In genomic region chr5:58239075-58239474, GRCh38 we compare ENCODE assay signal across 19 cellular contexts.
DNase-seq lines count a peak whose midpoint lies in the region; ATAC-seq and TF ChIP-seq lines count a peak whose summit lies in the region.
"Had no signal": no experiment of that assay in that cellular context is flagged by ENCODE, and none has a peak within 500 bp of the region (broad histone marks: within the 10 kb centered on the region; RNA-seq: fewer than 3 reads in every experiment).

No MANE protein-coding gene starts in this region.

- no peak for TF ChIP-seq POLR2A in prostate gland (IDR thresholded peaks at IDR 0.05)

- no peak overlapping the region for H3K4me3 ChIP-seq in prostate gland
- H3K4me3 ChIP-seq: lung had no signal

- DNase-seq in left ventricle myocardium superior (no peak), prostate gland (ENCODE audit: low spot score) (no peak), NCI-H510A treated with DMSO at 0.1 percent for 48 hours (lab: John Stamatoyannopoulos, UW) (no peak)
- DNase-seq: activated CD4-positive, CD25-positive, alpha-beta regulatory T cell treated with anti-CD3 and anti-CD28 coated beads, Interleukin-2, amount 50 U/mL, for 72 hours; activated CD8-positive, alpha-beta memory T cell treated with anti-CD3 and anti-CD28 coated beads, Interleukin-2, amount 10 ng/mL, durations not matched to agents 7 days and 5 days; activated gamma-delta T cell treated with Interleukin-2 at 50 U/mL for 16 hours; CD8-positive, alpha-beta memory T cell; effector CD4-positive, alpha-beta T cell; glutamatergic neuron; NCI-H2029 treated with DMSO at 0.1 percent for 48 hours; NCI-H69 had no signal

- no peaks in the 10 kb centered on the region for H3K4me1 ChIP-seq in prostate gland (replicated peaks)

- H3K27ac ChIP-seq in VCaP = peak overlapping the region; percentile 46; the same call in 1 of the 2 replicates
- no peak overlapping the region for H3K27ac ChIP-seq in prostate gland
- H3K27ac ChIP-seq: HL-60 had no signal

- intact Hi-C loops in left ventricle myocardium superior (cut with micrococcal nuclease) (no loop called here), prostate gland (cut with DNase I) (no loop called here)

- TF ChIP-seq CTCF in VCaP (conservative IDR thresholded peaks at IDR 0.05) (no peak), prostate gland (IDR thresholded peaks at IDR 0.05) (no peak)

- no peaks in the 10 kb centered on the region for H3K36me3 ChIP-seq in prostate gland

- no peaks in the 10 kb centered on the region for H3K27me3 ChIP-seq in prostate gland (replicated peaks; ENCODE audit: insufficient read depth)

- 89% methylated on average over 1 of the region's 1 CpG for WGBS in prostate gland

- ATAC-seq in GM18502 (IDR thresholded peaks at IDR 0.05; ENCODE audit: poor library complexity, unreplicated experiment) = peak; percentile 82
- peak; percentile 64 for ATAC-seq in GM21526 (IDR thresholded peaks at IDR 0.05; ENCODE audit: low FRiP score, unreplicated experiment)
- peak; percentile 69 for ATAC-seq in HG03159 (IDR thresholded peaks at IDR 0.05; ENCODE audit: unreplicated experiment)
- ATAC-seq in left ventricle myocardium superior = no peak
- ATAC-seq in HG03521 (IDR thresholded peaks at IDR 0.05; ENCODE audit: unreplicated experiment) = no peak
- ATAC-seq: activated CD8-positive, alpha-beta memory T cell treated with anti-CD3 and anti-CD28 coated beads, Interleukin-2, amount 10 ng/mL, durations not matched to agents 7 days and 5 days; PC-3 had no signal

- H3K9me3 ChIP-seq in prostate gland = no peaks in the 10 kb centered on the region

Comparison
In these comparisons a context has a peak if more than half of its experiments do, and no peak if none do; other contexts are left out.
1. ATAC-seq: peak in GM18502 (single experiment), GM21526 (single experiment) and HG03159 (single experiment); none in left ventricle myocardium superior (single experiment) and HG03521 (single experiment).